In genomic region chr2:236665572-236666118, GRCh38 we compare ENCODE assay signal across 1 cellular context.
TF ChIP-seq lines count a peak whose summit lies in the region.

No MANE protein-coding gene starts in this region.

TF ChIP-seq in H1, 55 proteins besides CTCF, POLR2A, EP300 and RAD21 (continued from another document):
- TF ChIP-seq GABPA (IDR thresholded peaks at IDR 0.05; ENCODE audit: borderline replicate concordance, insufficient read depth, low read length), result no peak
- TF ChIP-seq CHD2 (IDR thresholded peaks at IDR 0.05; ENCODE audit: low read length), result no peak
- TF ChIP-seq SP2 (IDR thresholded peaks at IDR 0.05; ENCODE audit: low read length), result no peak
- TF ChIP-seq BRCA1 (IDR thresholded peaks at IDR 0.05; ENCODE audit: low read depth, low read length), result no peak
- TF ChIP-seq CTBP2 (IDR thresholded peaks at IDR 0.05; ENCODE audit: borderline replicate concordance, insufficient read depth, insufficient read length, low read length), result no peak
- no peak for TF ChIP-seq SIRT6 (IDR thresholded peaks at IDR 0.05; ENCODE audit: low read length)
